In genomic region chr1:51086496-51087271, GRCh38 we compare ENCODE assay signal across 22 cellular contexts. TPM values are rescaled to one million over a fixed set of nuclear protein-coding genes. Genes with fewer than 3 reads are reported as not detected.
"Had no signal": no experiment of that assay in that cellular context is flagged by ENCODE, and none has a peak within 500 bp of the region (broad histone marks: within the 10 kb centered on the region; RNA-seq: fewer than 3 reads in every experiment).

No MANE protein-coding gene starts in this region.

- DNase-seq: activated CD4-positive, alpha-beta memory T cell treated with anti-CD3 and anti-CD28 coated beads for 36 hours; activated CD4-positive, alpha-beta T cell treated with anti-CD3 and anti-CD28 coated beads for 1 hour; activated naive CD8-positive, alpha-beta T cell treated with anti-CD3 and anti-CD28 coated beads, Interleukin-2, amount 50 U/mL, for 24 hours; activated T-cell treated with anti-CD3 and anti-CD28 coated beads, Interleukin-2, amount 50 U/mL, for 48 hours; caudate nucleus; effector CD4-positive, alpha-beta T cell; naive thymus-derived CD8-positive, alpha-beta T cell; occipital lobe; right lobe of liver; spleen; stimulated activated CD4-positive, alpha-beta T cell treated with anti-CD3 and anti-CD28 coated beads, Interleukin-1b, Interleukin-23, amount 100 ng/mL, for 48 hours; stimulated activated naive B cell treated with anti-CD40 and anti-IgM and Interleukin-4, amounts not matched to agents 10 μg/mL and 1 μg/mL and 100 μg/mL, for 72 hours had no signal

- H2AFZ ChIP-seq: hepatocyte had no signal

- H3K9me3 ChIP-seq: gastroesophageal sphincter, prostate gland, right lobe of liver had no signal

- H3K36me3 ChIP-seq: gastroesophageal sphincter, prostate gland, right lobe of liver, spleen had no signal

- H3K27ac ChIP-seq: coronary artery, gastroesophageal sphincter, hepatocyte, prostate gland, right lobe of liver, spleen had no signal

- H3K4me1 ChIP-seq: gastroesophageal sphincter, prostate gland, right lobe of liver, spleen had no signal

- H3K4me3 ChIP-seq: coronary artery, gastroesophageal sphincter, hepatocyte, lung, prostate gland, right lobe of liver, spleen had no signal

- H3K4me2 ChIP-seq: hepatocyte had no signal

- H3K9me3 Mint-ChIP-seq: activated CD4-positive, alpha-beta memory T cell treated with anti-CD3 and anti-CD28 coated beads for 36 hours; T-helper 2 cell treated with Interferon-gamma antibody and Interleukin-4, amounts not matched to agents 5 μg/mL and 100 μg/mL, for 36 hours; type B pancreatic cell had no signal

- ATAC-seq: activated naive CD8-positive, alpha-beta T cell treated with anti-CD3 and anti-CD28 coated beads, Interleukin-2, amount 50 U/mL, for 24 hours; gastroesophageal sphincter; naive thymus-derived CD8-positive, alpha-beta T cell; stimulated activated naive B cell treated with anti-CD40 and anti-IgM and Interleukin-4, amounts not matched to agents 10 μg/mL and 1 μg/mL and 100 μg/mL, for 72 hours had no signal

- H3K27me3 ChIP-seq: right lobe of liver had no signal

- H3K4me1 Mint-ChIP-seq: activated naive CD8-positive, alpha-beta T cell treated with anti-CD3 and anti-CD28 coated beads, Interleukin-2, amount 50 U/mL, for 24 hours; naive thymus-derived CD8-positive, alpha-beta T cell; stimulated activated naive B cell treated with anti-CD40 and anti-IgM and Interleukin-4, amounts not matched to agents 10 μg/mL and 1 μg/mL and 100 μg/mL, for 72 hours had no signal

- H3K79me2 ChIP-seq: hepatocyte had no signal

- H3K36me3 Mint-ChIP-seq: activated CD4-positive, alpha-beta memory T cell treated with anti-CD3 and anti-CD28 coated beads for 36 hours; stimulated activated naive B cell treated with anti-CD40 and anti-IgM and Interleukin-4, amounts not matched to agents 10 μg/mL and 1 μg/mL and 100 μg/mL, for 72 hours; type B pancreatic cell had no signal

- H3K27ac Mint-ChIP-seq: activated CD4-positive, alpha-beta memory T cell treated with anti-CD3 and anti-CD28 coated beads for 36 hours; activated naive CD8-positive, alpha-beta T cell treated with anti-CD3 and anti-CD28 coated beads, Interleukin-2, amount 50 U/mL, for 24 hours; stimulated activated naive B cell treated with anti-CD40 and anti-IgM and Interleukin-4, amounts not matched to agents 10 μg/mL and 1 μg/mL and 100 μg/mL, for 72 hours; T-helper 2 cell treated with Interferon-gamma antibody and Interleukin-4, amounts not matched to agents 5 μg/mL and 100 μg/mL, for 36 hours; type B pancreatic cell had no signal

- H3K4me3 Mint-ChIP-seq: activated CD4-positive, alpha-beta memory T cell treated with anti-CD3 and anti-CD28 coated beads for 36 hours; activated naive CD8-positive, alpha-beta T cell treated with anti-CD3 and anti-CD28 coated beads, Interleukin-2, amount 50 U/mL, for 24 hours; naive thymus-derived CD8-positive, alpha-beta T cell; stimulated activated naive B cell treated with anti-CD40 and anti-IgM and Interleukin-4, amounts not matched to agents 10 μg/mL and 1 μg/mL and 100 μg/mL, for 72 hours; T-helper 2 cell treated with Interferon-gamma antibody and Interleukin-4, amounts not matched to agents 5 μg/mL and 100 μg/mL, for 36 hours; type B pancreatic cell had no signal

RNA-seq across cellular contexts. Expression of gene C1orf185, which starts 15.3 kb away (rescaled TPM):
- total RNA-seq: activated CD4-positive, alpha-beta memory T cell treated with anti-CD3 and anti-CD28 coated beads for 36 hours; fibroblast of lung; gastroesophageal sphincter; hepatocyte; lung; mononuclear cell; naive thymus-derived CD8-positive, alpha-beta T cell; occipital lobe; prostate gland; right lobe of liver; spleen; subcutaneous adipose tissue had no signal
- polyA plus RNA-seq: fibroblast of lung; hepatocyte; lung; naive thymus-derived CD8-positive, alpha-beta T cell; spleen had no signal
